8 cellular contexts compared by ENCODE assay signal in the genomic region with DNA sequence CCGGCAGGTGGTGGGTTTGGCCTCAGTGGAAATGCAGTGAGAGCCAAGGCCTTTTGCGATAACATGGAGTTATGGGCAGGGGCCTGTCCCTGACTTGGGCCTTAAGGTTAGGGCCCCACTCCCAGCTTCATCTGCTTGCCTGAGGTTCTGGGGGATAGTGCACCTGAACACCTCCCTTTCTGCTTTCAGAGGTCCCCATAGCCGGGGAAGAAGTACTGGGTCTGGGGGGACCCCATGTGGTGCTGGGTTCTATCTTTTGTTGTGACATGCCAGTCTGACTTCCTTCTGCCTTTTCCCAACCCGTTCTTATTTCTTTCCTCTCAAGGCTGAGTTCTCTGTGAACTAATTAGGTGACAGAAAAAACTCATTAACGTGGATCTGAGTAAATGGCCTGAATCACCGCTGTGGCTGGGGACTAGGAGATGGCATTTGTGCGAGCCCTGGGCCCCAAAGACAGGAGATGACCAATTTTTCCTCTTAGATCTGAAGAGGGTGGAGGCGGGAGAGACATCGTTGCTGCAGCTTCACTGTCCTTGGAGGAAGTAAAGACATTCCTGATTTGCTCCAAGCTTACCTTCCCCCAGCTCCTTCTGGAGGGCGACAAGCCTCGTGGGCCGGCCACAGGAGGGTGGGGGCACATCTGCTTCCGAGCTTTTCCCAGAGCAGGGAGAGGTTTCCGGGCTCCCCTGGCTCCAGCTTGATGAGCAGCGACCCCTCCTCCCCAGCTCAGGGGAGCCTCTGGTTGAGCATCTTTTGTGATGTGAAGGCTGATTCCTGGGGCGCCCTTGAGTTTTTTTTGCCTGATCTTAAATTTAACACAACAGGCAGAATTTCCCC. TPM values are rescaled to one million over a fixed set of nuclear protein-coding genes. Genes with fewer than 3 reads are reported as not detected.
DNase-seq lines count a peak whose midpoint lies in the region; ATAC-seq lines count a peak whose summit lies in the region.

No MANE protein-coding gene starts in this region.

- H3K4me1 Mint-ChIP-seq in activated T-cell treated with anti-CD3 and anti-CD28 coated beads, Interleukin-2, amount 50 U/mL, for 72 hours (ENCODE audit: low read depth), result peaks cover 30% of the 10 kb centered on the region
- H3K4me1 Mint-ChIP-seq in activated naive CD8-positive, alpha-beta T cell (ENCODE audit: low read depth), result peaks cover 27% of the 10 kb centered on the region
- peaks cover 41 to 42% of the 10 kb centered on the region in 2 donors for H3K4me1 Mint-ChIP-seq in immature natural killer cell

- H3K27ac ChIP-seq in substantia nigra (ENCODE audit: low read depth, low read length, poor library complexity, severe bottlenecking), result peak overlapping the region; percentile 90

- peak overlapping the region; percentile 19 for H3K27ac Mint-ChIP-seq in activated T-cell treated with anti-CD3 and anti-CD28 coated beads, Interleukin-2, amount 50 U/mL, for 72 hours
- H3K27ac Mint-ChIP-seq in activated naive CD8-positive, alpha-beta T cell, result peak overlapping the region; percentile 41
- peak overlapping the region; percentile 76 to 97 (median 86) for H3K27ac Mint-ChIP-seq in immature natural killer cell

- H3K4me3 Mint-ChIP-seq in activated T-cell treated with anti-CD3 and anti-CD28 coated beads, Interleukin-2, amount 50 U/mL, for 72 hours, result peak overlapping the region; percentile 87 to 88
- peak overlapping the region; percentile 81 for H3K4me3 Mint-ChIP-seq in activated naive CD8-positive, alpha-beta T cell
- peak overlapping the region; percentile 73 to 86 (median 80) for H3K4me3 Mint-ChIP-seq in immature natural killer cell

- no peak for ATAC-seq in activated T-cell treated with anti-CD3 and anti-CD28 coated beads, Interleukin-2, amount 50 U/mL, for 72 hours (replicated peaks in 1 of 2)
- ATAC-seq in HG03342 (IDR thresholded peaks at IDR 0.05; ENCODE audit: unreplicated experiment), result no peak
- no peak for ATAC-seq in GM21367 (IDR thresholded peaks at IDR 0.05; ENCODE audit: unreplicated experiment)

- H3K9me3 Mint-ChIP-seq in activated T-cell treated with anti-CD3 and anti-CD28 coated beads, Interleukin-2, amount 50 U/mL, for 72 hours, result no peaks in the 10 kb centered on the region
- H3K9me3 Mint-ChIP-seq in activated naive CD8-positive, alpha-beta T cell (ENCODE audit: low read depth), result no peaks in the 10 kb centered on the region
- no peaks in the 10 kb centered on the region for H3K9me3 Mint-ChIP-seq in immature natural killer cell

- peaks cover 15% of the 10 kb centered on the region for H3K27me3 Mint-ChIP-seq in activated T-cell treated with anti-CD3 and anti-CD28 coated beads, Interleukin-2, amount 50 U/mL, for 72 hours (ENCODE audit: low read depth)
- H3K27me3 Mint-ChIP-seq in activated naive CD8-positive, alpha-beta T cell, result peaks cover 8% of the 10 kb centered on the region
- peaks cover 4 to 16% (median 6%) of the 10 kb centered on the region in 3 donors for H3K27me3 Mint-ChIP-seq in immature natural killer cell (ENCODE audit: low read depth in 3 of 3)

- H3K36me3 Mint-ChIP-seq in activated T-cell treated with anti-CD3 and anti-CD28 coated beads, Interleukin-2, amount 50 U/mL, for 72 hours (ENCODE audit: insufficient read depth in 2 of 2), result peaks cover 0 to 3% of the 10 kb centered on the region in 2 donors
- H3K36me3 Mint-ChIP-seq in activated naive CD8-positive, alpha-beta T cell, result no peaks in the 10 kb centered on the region
- no peaks in the 10 kb centered on the region for H3K36me3 Mint-ChIP-seq in immature natural killer cell

- DNase-seq in activated T-cell treated with anti-CD3 and anti-CD28 coated beads, Interleukin-2, amount 50 U/mL, for 72 hours, result no peak
- no peak for DNase-seq in activated T-cell treated with anti-CD3 and anti-CD28 coated beads, Interleukin-2, amount 50 U/mL, for 48 hours
- no peak for DNase-seq in immature natural killer cell
- DNase-seq in substantia nigra (lab: John Stamatoyannopoulos, UW), result peak in 1 of 49 donors; percentile 18
- DNase-seq in MV-4-11 (lab: John Stamatoyannopoulos, UW), result no peak

RNA-seq across cellular contexts. Expression of a gene that starts 2.0 kb away (rescaled TPM):
- 10 to 100 TPM; 26.9 to 28.4 TPM for total RNA-seq in activated T-cell treated with anti-CD3 and anti-CD28 coated beads, Interleukin-2, amount 50 U/mL, for 72 hours
- 1 to 10 TPM; 2.8 to 6.3 (median 4.3) TPM for polyA plus RNA-seq in immature natural killer cell

RNA-seq across cellular contexts. Expression of a gene that starts 4.9 kb away (rescaled TPM):
- total RNA-seq in activated T-cell treated with anti-CD3 and anti-CD28 coated beads, Interleukin-2, amount 50 U/mL, for 72 hours, result 10 to 100 TPM; 67.3 to 68.5 TPM
- polyA plus RNA-seq in immature natural killer cell, result 10 to 100 TPM; 47.5 to 57.5 (median 49.6) TPM

RNA-seq across cellular contexts. Expression of a gene that starts 7.6 kb away (rescaled TPM):
- 10 to 100 TPM; 55.4 to 59.8 TPM for total RNA-seq in activated T-cell treated with anti-CD3 and anti-CD28 coated beads, Interleukin-2, amount 50 U/mL, for 72 hours
- 10 to 100 TPM; 49.0 to 57.6 (median 51.2) TPM for polyA plus RNA-seq in immature natural killer cell

RNA-seq across cellular contexts. Expression of a gene that starts 28.8 kb away (rescaled TPM):
- total RNA-seq in activated T-cell treated with anti-CD3 and anti-CD28 coated beads, Interleukin-2, amount 50 U/mL, for 72 hours, result 10 to 100 TPM; 73.7 to 75.6 TPM
- polyA plus RNA-seq in immature natural killer cell, result 10 to 100 TPM in 2 of 3 donors, 1 to 10 TPM in 1; 6.7 to 19.8 (median 10.9) TPM

RNA-seq across cellular contexts. Expression of a gene that starts 30.5 kb away (rescaled TPM):
- total RNA-seq in activated T-cell treated with anti-CD3 and anti-CD28 coated beads, Interleukin-2, amount 50 U/mL, for 72 hours, result 10 to 100 TPM in 1 of 2 donors, 1 to 10 TPM in 1; 9.4 to 11.6 TPM
- 10 to 100 TPM; 15.6 to 18.9 (median 17.9) TPM for polyA plus RNA-seq in immature natural killer cell

Comparison
In these comparisons a context has a peak if more than half of its experiments do, and no peak if none do; other contexts are left out.
1. H3K27ac Mint-ChIP-seq: peak in every context shown above with its lines; median percentile 86 in immature natural killer cell; 41 in activated naive CD8-positive, alpha-beta T cell; 19 in activated T-cell treated with anti-CD3 and anti-CD28 coated beads, Interleukin-2, amount 50 U/mL, for 72 hours.